In the genomic region with DNA sequence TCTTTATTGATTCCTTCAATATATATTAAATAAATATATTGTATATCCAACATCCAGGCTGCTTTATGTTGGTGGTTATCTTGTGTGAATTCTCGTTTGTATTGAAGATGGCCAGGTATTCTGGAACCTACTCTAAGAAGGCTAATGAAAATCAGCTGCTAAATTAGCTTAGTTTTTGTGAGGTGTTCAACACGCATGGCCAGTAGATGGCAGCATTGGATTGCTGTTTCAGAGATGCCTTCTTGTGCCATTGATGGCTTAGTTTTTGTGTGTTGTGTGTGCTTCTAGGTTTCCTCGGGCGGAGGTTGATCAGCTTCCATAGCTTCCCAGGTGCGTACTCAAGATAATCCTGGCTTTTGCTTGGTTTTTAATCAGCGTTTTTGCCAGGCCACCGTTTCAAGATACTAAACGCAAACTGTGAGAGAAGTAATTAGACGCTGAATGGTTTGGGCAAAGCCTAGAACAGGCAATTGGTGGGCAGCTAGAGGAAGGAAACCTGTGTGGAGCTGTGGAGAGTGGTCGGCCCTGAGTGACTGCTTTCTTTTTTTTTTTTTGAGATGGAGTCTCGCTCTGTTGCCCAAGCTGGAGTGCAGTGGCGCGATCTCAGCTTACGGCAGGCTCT, we compare ENCODE assay signal across 8 cellular contexts. TPM values are rescaled to one million over a fixed set of nuclear protein-coding genes. Genes with fewer than 3 reads are reported as not detected.
A peak's percentile ranks its signal among the peaks of the same experiment; 100 is the strongest.
DNase-seq lines count a peak whose midpoint lies in the region; ATAC-seq, FAIRE-seq and TF ChIP-seq lines count a peak whose summit lies in the region.

No MANE protein-coding gene starts in this region.

- H3K9ac ChIP-seq in BLaER1: 0 out of 2 replicates have a peak overlapping the region, but pooled peaks have one; percentile 45
- H3K9ac ChIP-seq in H1 (replicated peaks in 1 of 4; ENCODE audit: extremely low read depth in 1 of 4, low read depth in 3 of 4, low read length in 3 of 4): no peak overlapping the region

- H3K4me2 ChIP-seq in BLaER1: peak overlapping the region; percentile 81
- H3K4me2 ChIP-seq in H1 (ENCODE audit: insufficient read depth in 1 of 2, low read depth in 2 of 2, low read length in 2 of 2): no peak overlapping the region

- no peak overlapping the region for H2AK5ac ChIP-seq in H1 (ENCODE audit: low read depth, low read length)

- peak; percentile 69 for ATAC-seq in HG03469 (IDR thresholded peaks at IDR 0.05; ENCODE audit: unreplicated experiment)
- ATAC-seq in activated CD8-positive, alpha-beta T cell treated with anti-CD3 and anti-CD28 coated beads, Interleukin-2, amount 10 ng/mL, durations not matched to agents 7 days and 5 days: peak; percentile 83

- POLR2A ChIA-PET in activated CD8-positive, alpha-beta T cell treated with anti-CD3 and anti-CD28 coated beads, Interleukin-2, amount 10 ng/mL, durations not matched to agents 7 days and 5 days (lab: Charles Lee): interaction anchor here (0.6 to 1.3 kb wide), 5 partner anchors 16 to 265 kb away, joined by 3 to 5 read pairs (median 4); a partner anchor contains a TSS
- POLR2A ChIA-PET in H1 (lab: Charles Lee; ENCODE audit: partially characterized antibody): interaction anchor here (0.5 to 4.6 kb wide), 8 partner anchors 10 to 274 kb away, joined by 3 to 39 read pairs (median 4); a partner anchor contains a TSS

- no peak overlapping the region for H3K23ac ChIP-seq in H1 (ENCODE audit: insufficient read length)

- no peak overlapping the region for H2BK15ac ChIP-seq in H1 (ENCODE audit: low read length)

- H3K27ac ChIP-seq in BLaER1 (peak overlapping the region; percentile 44; the same call in 1 of the 2 replicates), H1 (ENCODE audit: low read depth, low read length) (no peak overlapping the region; the same call in 1 of the 2 replicates)

- peaks cover 4% of the 10 kb centered on the region for H3K36me3 Mint-ChIP-seq in activated CD8-positive, alpha-beta T cell treated with anti-CD3 and anti-CD28 coated beads, Interleukin-2, amount 10 ng/mL, durations not matched to agents 7 days and 5 days (ENCODE audit: low read depth)
- peaks cover 2% of the 10 kb centered on the region for H3K36me3 Mint-ChIP-seq in mesothelial cell of epicardium

- H2AFZ ChIP-seq in H1 (ENCODE audit: low read length): no peak overlapping the region

- no peak overlapping the region for H4K91ac ChIP-seq in H1 (replicated peaks; ENCODE audit: insufficient read length, low read length)

- no peak overlapping the region for H3K56ac ChIP-seq in H1 (replicated peaks; ENCODE audit: insufficient read length, low read depth, low read length)

- H2BK20ac ChIP-seq in H1 (ENCODE audit: low read length): no peak overlapping the region

- H3K4me3 Mint-ChIP-seq in activated CD8-positive, alpha-beta T cell treated with anti-CD3 and anti-CD28 coated beads, Interleukin-2, amount 10 ng/mL, durations not matched to agents 7 days and 5 days: no peak overlapping the region
- no peak overlapping the region for H3K4me3 Mint-ChIP-seq in mesothelial cell of epicardium

- H3K79me2 ChIP-seq in H1 (ENCODE audit: control insufficient read depth in 1 of 2, insufficient read depth in 2 of 2, low read length in 2 of 2): peaks cover 32 to 95% of the 10 kb centered on the region in 2 experiments

- DNase-seq in GM19238 (ENCODE audit: insufficient read length, low spot score) (peak; percentile 59), NCI-H748 treated with DMSO at 0.1 percent for 48 hours (lab: John Stamatoyannopoulos, UW) (peak; percentile 26), H1 (ENCODE audit: low read depth in 1 of 2, low spot score in 2 of 2) (peak; percentile 43 to 78), mesothelial cell of epicardium (ENCODE audit: low spot score in 2 of 2, unreplicated experiment in 2 of 2) (peak; percentile 25 to 75)
- peak; percentile 85 for DNase-seq in activated CD8-positive, alpha-beta T cell treated with anti-CD3 and anti-CD28 coated beads, Interleukin-2, amount 10 ng/mL, durations not matched to agents 7 days and 5 days
- peak; percentile 38 for DNase-seq in stimulated activated CD8-positive, alpha-beta memory T cell treated with anti-CD3 and anti-CD28 coated beads, Interleukin-4, amount 100 ng/mL, for 24 hours (ENCODE audit: low read depth)

- peak in 2 of 3 experiments; percentile 83 to 96; a peak in 3 of 4 replicates for TF ChIP-seq CTCF in H1 (IDR thresholded peaks at IDR 0.05; ENCODE audit: control extremely low read depth in 1 of 3, insufficient read depth in 1 of 3, low read depth in 1 of 3, low read length in 3 of 3)
- peak; percentile 78 for TF ChIP-seq CTCF in mesothelial cell of epicardium (IDR thresholded peaks at IDR 0.05; ENCODE audit: unreplicated experiment)

- no peaks in the 10 kb centered on the region for H3K27me3 Mint-ChIP-seq in activated CD8-positive, alpha-beta T cell treated with anti-CD3 and anti-CD28 coated beads, Interleukin-2, amount 10 ng/mL, durations not matched to agents 7 days and 5 days (ENCODE audit: low read depth)
- no peaks in the 10 kb centered on the region for H3K27me3 Mint-ChIP-seq in mesothelial cell of epicardium (ENCODE audit: low read depth)

- no peak overlapping the region for H4K8ac ChIP-seq in H1 (ENCODE audit: extremely low read depth, insufficient read depth, low read length)

- 67% methylated on average over 13 of the region's 14 CpGs; no CpG with 5 or more reads in 1 of the 2 experiments for WGBS in H1 (ENCODE audit: extremely low coverage in 1 of 2, insufficient coverage in 1 of 2, insufficient read length in 1 of 2, insufficient replicate concordance in 2 of 2, low coverage in 1 of 2, low lambda C conversion rate in 2 of 2, missing lambda C conversion rate in 1 of 2), 2 experiments

- no peaks in the 10 kb centered on the region for H3K9me3 ChIP-seq in BLaER1
- H3K9me3 ChIP-seq in H1 (ENCODE audit: insufficient read depth in 2 of 2, low read depth in 1 of 2, low read length in 1 of 2): no peaks in the 10 kb centered on the region; a peak in 1 of 4 replicates

- H2BK120ac ChIP-seq in H1 (replicated peaks; ENCODE audit: low read depth, low read length): no peak overlapping the region

- peaks cover 11% of the 10 kb centered on the region for H3K4me1 Mint-ChIP-seq in activated CD8-positive, alpha-beta T cell treated with anti-CD3 and anti-CD28 coated beads, Interleukin-2, amount 10 ng/mL, durations not matched to agents 7 days and 5 days (ENCODE audit: low read depth)
- peaks cover 3% of the 10 kb centered on the region for H3K4me1 Mint-ChIP-seq in mesothelial cell of epicardium

- no peaks in the 10 kb centered on the region for H3K27me3 ChIP-seq in BLaER1
- no peaks in the 10 kb centered on the region for H3K27me3 ChIP-seq in H1 (replicated peaks in 1 of 4; ENCODE audit: control insufficient read depth in 3 of 4, extremely low read depth in 1 of 4, insufficient read depth in 3 of 4, low read length in 3 of 4)

- H3K79me1 ChIP-seq in H1 (ENCODE audit: low read depth, low read length): peaks cover 6% of the 10 kb centered on the region

- peak overlapping the region; percentile 71 for H4K5ac ChIP-seq in H1 (ENCODE audit: insufficient read length, low read depth, low read length)

- CTCF ChIA-PET in activated CD8-positive, alpha-beta T cell treated with anti-CD3 and anti-CD28 coated beads, Interleukin-2, amount 10 ng/mL, durations not matched to agents 7 days and 5 days (lab: Charles Lee): interaction anchor here (0.6 to 3.8 kb wide), 66 partner anchors 8 to 621 kb away, joined by 3 to 51 read pairs (median 5); a partner anchor contains a TSS
- CTCF ChIA-PET in H1 (lab: Charles Lee; ENCODE audit: partially characterized antibody): interaction anchor here (0.5 to 5.2 kb wide), 47 partner anchors 8 to 630 kb away, joined by 3 to 39 read pairs (median 4); a partner anchor contains a TSS

- H3K4ac ChIP-seq in H1 (replicated peaks; ENCODE audit: insufficient read length, low read depth, low read length): no peak overlapping the region

- peak; percentile 96 for TF ChIP-seq RAD21 in H1 (IDR thresholded peaks at IDR 0.05 in 1 of 2, conservative IDR thresholded peaks at IDR 0.05 in 1 of 2; ENCODE audit: low read depth in 2 of 2, low read length in 2 of 2)

- peak overlapping the region; percentile 41; the same call in 1 of the 2 replicates for H3K4me3 ChIP-seq in BLaER1
- H3K4me3 ChIP-seq in H1 (ENCODE audit: extremely low read depth in 1 of 4, insufficient read depth in 2 of 4, low read depth in 3 of 4, low read length in 4 of 4): no peak overlapping the region

- TF ChIP-seq POLR2A in H1 (IDR thresholded peaks at IDR 0.05; ENCODE audit: control extremely low read depth in 1 of 2, low read depth in 2 of 2, low read length in 2 of 2): no peak

- H2BK5ac ChIP-seq in H1 (ENCODE audit: low read depth, low read length): no peak overlapping the region

- H2BK12ac ChIP-seq in H1 (ENCODE audit: low read depth, low read length): no peak overlapping the region

- H3K27ac Mint-ChIP-seq in activated CD8-positive, alpha-beta T cell treated with anti-CD3 and anti-CD28 coated beads, Interleukin-2, amount 10 ng/mL, durations not matched to agents 7 days and 5 days: peak overlapping the region; percentile 0
- no peak overlapping the region for H3K27ac Mint-ChIP-seq in mesothelial cell of epicardium

- no peaks in the 10 kb centered on the region for H3K23me2 ChIP-seq in H1 (ENCODE audit: low read depth, low read length)

- H3K4me1 ChIP-seq in BLaER1 (peaks cover 60% of the 10 kb centered on the region), H1 (replicated peaks in 1 of 4; ENCODE audit: control insufficient read depth in 3 of 4, insufficient read depth in 4 of 4, low read length in 3 of 4) (peaks cover 0 to 6% (median 3%) of the 10 kb centered on the region in 4 experiments; a peak in 4 of 7 replicates)

- no peak overlapping the region for H3K14ac ChIP-seq in H1 (ENCODE audit: insufficient read length)

- peaks cover 30% of the 10 kb centered on the region for H3K36me3 ChIP-seq in BLaER1
- no peaks in the 10 kb centered on the region for H3K36me3 ChIP-seq in H1 (ENCODE audit: control insufficient read depth in 2 of 4, insufficient read depth in 4 of 4, low read length in 3 of 4)

- peak; percentile 81 for FAIRE-seq in H1 (lab: Jason Lieb, UNC)

- H4K20me1 ChIP-seq in BLaER1 (peaks cover 99% of the 10 kb centered on the region), H1 (replicated peaks in 1 of 2; ENCODE audit: control insufficient read depth in 1 of 2, insufficient read depth in 2 of 2, low read length in 2 of 2) (peaks cover 19 to 24% of the 10 kb centered on the region in 2 experiments)

- no peaks in the 10 kb centered on the region for H3K9me3 Mint-ChIP-seq in activated CD8-positive, alpha-beta T cell treated with anti-CD3 and anti-CD28 coated beads, Interleukin-2, amount 10 ng/mL, durations not matched to agents 7 days and 5 days (ENCODE audit: insufficient read depth)
- no peaks in the 10 kb centered on the region for H3K9me3 Mint-ChIP-seq in mesothelial cell of epicardium

- TF ChIP-seq EP300 in H1 (IDR thresholded peaks at IDR 0.05; ENCODE audit: borderline replicate concordance in 1 of 2, low read depth in 2 of 2, low read length in 2 of 2): no peak

- no peak overlapping the region for H3K18ac ChIP-seq in H1 (ENCODE audit: extremely low read depth, low read length)

RNA-seq across cellular contexts. Expression of a gene that starts 15.1 kb away (rescaled TPM):
- total RNA-seq in activated CD8-positive, alpha-beta T cell treated with anti-CD3 and anti-CD28 coated beads, Interleukin-2, amount 10 ng/mL, durations not matched to agents 7 days and 5 days: 1 to 10 TPM; 8.6 to 9.3 TPM
- 44.3 and 45.5 TPM in 2 replicates for total RNA-seq in H1 (2021; fragmentation: NEBNext Ultra II Directional; extraction: Animal tissue kit (Norgen Biotek cat#: 25700))
- polyA plus RNA-seq in H1 (2011; rRNA removed): 10.4 and 11.4 TPM in 2 replicates
- 7.9 TPM for polyA plus RNA-seq in H1 (2011; cell fraction: cytosol; rRNA removed)
- polyA plus RNA-seq in H1 (2011; cell fraction: nucleus; rRNA removed): 13.5 TPM
- polyA plus RNA-seq in H1 (2012, experiment 1 of 2): 21.8 to 28.6 TPM (median 24.9 TPM) in 4 replicates
- 19.7 TPM for polyA plus RNA-seq in H1 (2012, experiment 2 of 2)
- 26.3 TPM for polyA plus RNA-seq in H1 (2013, experiment 1 of 2)
- 27.4 TPM for polyA plus RNA-seq in H1 (2013, experiment 2 of 2)
- 46.6 and 57.1 TPM in 2 replicates for polyA minus RNA-seq in H1 (2011; rRNA and poly(A)+ RNA removed)
- 32.1 TPM for polyA minus RNA-seq in H1 (2011; cell fraction: cytosol; rRNA and poly(A)+ RNA removed)
- 32.6 TPM for polyA minus RNA-seq in H1 (2011; cell fraction: nucleus; rRNA and poly(A)+ RNA removed)
- 6.9 to 8.6 TPM (median 8.3 TPM) in 3 replicates for total RNA-seq in mesothelial cell of epicardium

Comparison
In these comparisons a context has a peak if more than half of its experiments do, and no peak if none do; other contexts are left out.
1. DNase-seq: peak in every context shown above with its lines; median percentile 85 in activated CD8-positive, alpha-beta T cell treated with anti-CD3 and anti-CD28 coated beads, Interleukin-2, amount 10 ng/mL, durations not matched to agents 7 days and 5 days; 60 in H1; 59 in GM19238; 50 in mesothelial cell of epicardium; 38 in stimulated activated CD8-positive, alpha-beta memory T cell treated with anti-CD3 and anti-CD28 coated beads, Interleukin-4, amount 100 ng/mL, for 24 hours; 26 in NCI-H748 treated with DMSO at 0.1 percent for 48 hours.